ENCODE assay signal across 16 cellular contexts in the genomic region with DNA sequence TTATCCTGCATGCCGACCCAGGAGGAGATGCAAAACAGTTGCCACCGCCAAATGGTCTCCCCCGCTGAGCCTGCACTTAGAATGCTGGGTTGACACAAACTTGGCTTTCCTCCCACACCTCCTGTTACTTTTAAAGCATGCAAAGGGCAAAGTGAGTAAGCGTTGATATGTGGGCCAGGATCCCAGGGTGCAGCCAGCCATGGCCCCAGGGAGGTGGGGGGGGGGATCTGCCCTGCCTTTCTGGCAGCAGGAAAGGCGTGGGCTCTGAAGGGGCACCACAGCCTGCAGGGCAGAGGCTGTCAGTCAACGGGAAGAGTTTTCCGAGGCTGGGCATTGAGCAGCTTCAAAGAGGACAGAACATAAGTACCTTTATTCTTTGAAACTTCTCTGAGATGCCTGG.
DNase-seq lines count a peak whose midpoint lies in the region; ATAC-seq lines count a peak whose summit lies in the region.
"Had no signal": no experiment of that assay in that cellular context is flagged by ENCODE, and none has a peak within 500 bp of the region (broad histone marks: within the 10 kb centered on the region; RNA-seq: fewer than 3 reads in every experiment).

No MANE protein-coding gene starts in this region.

- DNase-seq in COLO829 (ENCODE audit: low spot score) = peak; percentile 32
- peak; percentile 54 for DNase-seq in HT1080 (ENCODE audit: low read depth)
- peak; percentile 16 for DNase-seq in T1000 (lab: John Stamatoyannopoulos, UW)
- DNase-seq in foreskin melanocyte = peak; percentile 51
- no peak for DNase-seq in activated CD4-positive, alpha-beta T cell treated with anti-CD3 and anti-CD28 coated beads for 4 hours
- no peak for DNase-seq in SJCRH30
- DNase-seq: activated CD4-positive, CD25-positive, alpha-beta regulatory T cell; activated gamma-delta T cell treated with Interleukin-2 at 50 U/mL for 16 hours; Caco-2; effector memory CD4-positive, alpha-beta T cell; NCI-H1048; NCI-H2227 treated with DMSO at 0.1 percent for 48 hours; upper lobe of left lung had no signal

- ATAC-seq in GM21526 (IDR thresholded peaks at IDR 0.05; ENCODE audit: low FRiP score, unreplicated experiment) (no peak), HG02623 (IDR thresholded peaks at IDR 0.05; ENCODE audit: unreplicated experiment) (no peak)
- ATAC-seq: stimulated activated effector memory CD8-positive, alpha-beta T cell treated with anti-CD3 and anti-CD28 coated beads, Interleukin-12 subunit alpha, Interleukin-12 subunit beta, amount 100 ng/mL, for 72 hours had no signal

- H3K4me1 ChIP-seq in SJCRH30 = peaks cover 7% of the 10 kb centered on the region; the same call in 1 of the 2 replicates
- H3K4me1 ChIP-seq: Caco-2, upper lobe of left lung had no signal

- H3K27ac ChIP-seq in SJCRH30 = no peak overlapping the region
- H3K27ac ChIP-seq: upper lobe of left lung had no signal

- no peaks in the 10 kb centered on the region for H3K9me3 ChIP-seq in SJCRH30 (replicated peaks)
- H3K9me3 ChIP-seq: Caco-2, upper lobe of left lung had no signal

- no peaks in the 10 kb centered on the region for H3K36me3 ChIP-seq in SJCRH30
- H3K36me3 ChIP-seq: upper lobe of left lung had no signal

- H3K4me3 ChIP-seq in SJCRH30 = no peak overlapping the region
- H3K4me3 ChIP-seq: upper lobe of left lung had no signal

- no peaks in the 10 kb centered on the region for H3K27me3 ChIP-seq in SJCRH30
- H3K27me3 ChIP-seq: upper lobe of left lung had no signal

Comparison
In these comparisons a context has a peak if more than half of its experiments do, and no peak if none do; other contexts are left out.
1. DNase-seq: peak in COLO829 (single experiment), HT1080 (single experiment), T1000 (single experiment) and foreskin melanocyte (single experiment); none in activated CD4-positive, alpha-beta T cell treated with anti-CD3 and anti-CD28 coated beads for 4 hours (0 of 2) and SJCRH30 (0 of 2).